ENCODE assay signal across 8 cellular contexts in the genomic region with DNA sequence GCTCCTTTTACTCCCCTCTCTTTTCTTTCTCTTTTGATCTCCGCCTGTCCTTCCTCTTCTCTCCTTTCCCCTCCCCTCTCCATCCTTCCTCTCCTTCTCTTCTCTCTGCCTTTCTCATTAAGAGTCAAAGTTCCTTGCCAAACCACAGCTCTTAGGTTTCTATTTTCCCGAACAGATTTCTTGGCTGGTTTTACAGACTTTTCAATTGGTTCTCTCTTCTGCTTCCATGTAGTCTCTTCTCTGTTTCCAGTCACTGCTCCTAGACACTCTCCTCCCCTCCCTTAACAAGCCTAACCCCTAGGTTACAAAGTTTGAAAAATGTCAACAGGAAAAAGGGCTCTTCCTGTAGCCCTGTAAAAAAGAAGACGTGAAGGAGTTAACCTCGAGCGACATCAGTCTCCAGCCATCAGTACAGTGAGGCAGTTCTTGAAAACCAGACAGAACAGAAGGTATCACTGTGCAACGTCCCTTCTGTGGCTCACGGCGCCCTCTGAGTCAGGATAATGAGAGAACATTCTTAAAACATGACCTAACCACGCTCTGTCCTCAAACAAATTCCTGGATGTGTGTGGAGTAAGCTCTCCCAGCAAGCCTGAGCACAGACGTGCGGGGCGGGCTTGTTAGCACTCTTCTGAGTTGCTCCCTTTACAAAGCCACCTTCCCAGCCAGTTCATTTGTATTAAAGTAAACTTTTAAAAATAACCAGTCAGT. TPM values are rescaled to one million over a fixed set of nuclear protein-coding genes. Genes with fewer than 3 reads are reported as not detected.
DNase-seq lines count a peak whose midpoint lies in the region; ATAC-seq and TF ChIP-seq lines count a peak whose summit lies in the region.

No MANE protein-coding gene starts in this region.

- no peaks in the 10 kb centered on the region for H3K9me3 Mint-ChIP-seq in endothelial cell (ENCODE audit: unreplicated experiment)

- peak overlapping the region; percentile 64 for H3K27ac ChIP-seq in muscle layer of colon (ENCODE audit: low read depth, low read length)

- DNase-seq in DMS 273 treated with DMSO at 0.1 percent for 48 hours (lab: John Stamatoyannopoulos, UW) (peak; percentile 49), NCI-H2227 (lab: John Stamatoyannopoulos, UW; ENCODE audit: unreplicated experiment) (peak; percentile 33), endothelial cell (ENCODE audit: low spot score) (peak; percentile 69), NCI-H345 treated with DMSO at 0.1 percent for 48 hours (lab: John Stamatoyannopoulos, UW; ENCODE audit: unreplicated experiment) (no peak)
- no peak for DNase-seq in stimulated activated naive CD4-positive, alpha-beta T cell treated with Interleukin-2 at 50 U/mL for 16 hours (lab: John Stamatoyannopoulos, UW)

- H3K36me3 ChIP-seq in muscle layer of colon (ENCODE audit: insufficient read depth, low read length), result no peaks in the 10 kb centered on the region

- H3K4me3 Mint-ChIP-seq in endothelial cell (ENCODE audit: unreplicated experiment), result peak overlapping the region; percentile 63

- peak overlapping the region; percentile 99 for H3K27ac Mint-ChIP-seq in endothelial cell (ENCODE audit: unreplicated experiment)

- peaks cover 39% of the 10 kb centered on the region for H3K4me1 Mint-ChIP-seq in endothelial cell (ENCODE audit: unreplicated experiment)

- no peaks in the 10 kb centered on the region for H3K36me3 Mint-ChIP-seq in endothelial cell (ENCODE audit: low read depth, unreplicated experiment)

- no peak for TF ChIP-seq CTCF in endothelial cell (IDR thresholded peaks at IDR 0.05; ENCODE audit: unreplicated experiment)

- ATAC-seq in HG03521 (IDR thresholded peaks at IDR 0.05; ENCODE audit: unreplicated experiment) (no peak), GM18520 (IDR thresholded peaks at IDR 0.05; ENCODE audit: unreplicated experiment) (no peak)

- H3K27me3 ChIP-seq in muscle layer of colon (ENCODE audit: control insufficient read depth in 1 of 2, insufficient read depth in 2 of 2, low read length in 2 of 2), result no peaks in the 10 kb centered on the region

- H3K27me3 Mint-ChIP-seq in endothelial cell (ENCODE audit: unreplicated experiment), result peaks cover 5% of the 10 kb centered on the region

- H3K9ac ChIP-seq in muscle layer of colon (ENCODE audit: low read length), result no peak overlapping the region

- H3K9me3 ChIP-seq in muscle layer of colon (ENCODE audit: low read length), result no peaks in the 10 kb centered on the region

- peaks cover 9% of the 10 kb centered on the region for H3K4me1 ChIP-seq in muscle layer of colon (ENCODE audit: insufficient read depth, low read length)

- H3K4me3 ChIP-seq in muscle layer of colon (ENCODE audit: low read depth in 1 of 2, low read length in 2 of 2), result peak overlapping the region in 1 of 2 donors; percentile 22

RNA-seq across cellular contexts. Expression of a gene that starts 11.6 kb away (rescaled TPM):
- not detected for total RNA-seq in endothelial cell (ENCODE audit: unreplicated experiment)

Comparison
In these comparisons a context has a peak if more than half of its experiments do, and no peak if none do; other contexts are left out.
1. DNase-seq: peak in DMS 273 treated with DMSO at 0.1 percent for 48 hours (single experiment), NCI-H2227 (single experiment) and endothelial cell (single experiment); none in NCI-H345 treated with DMSO at 0.1 percent for 48 hours (single experiment) and stimulated activated naive CD4-positive, alpha-beta T cell treated with Interleukin-2 at 50 U/mL for 16 hours (single experiment).